Comparison of ENCODE assay signal across 8 cellular contexts in the genomic region with DNA sequence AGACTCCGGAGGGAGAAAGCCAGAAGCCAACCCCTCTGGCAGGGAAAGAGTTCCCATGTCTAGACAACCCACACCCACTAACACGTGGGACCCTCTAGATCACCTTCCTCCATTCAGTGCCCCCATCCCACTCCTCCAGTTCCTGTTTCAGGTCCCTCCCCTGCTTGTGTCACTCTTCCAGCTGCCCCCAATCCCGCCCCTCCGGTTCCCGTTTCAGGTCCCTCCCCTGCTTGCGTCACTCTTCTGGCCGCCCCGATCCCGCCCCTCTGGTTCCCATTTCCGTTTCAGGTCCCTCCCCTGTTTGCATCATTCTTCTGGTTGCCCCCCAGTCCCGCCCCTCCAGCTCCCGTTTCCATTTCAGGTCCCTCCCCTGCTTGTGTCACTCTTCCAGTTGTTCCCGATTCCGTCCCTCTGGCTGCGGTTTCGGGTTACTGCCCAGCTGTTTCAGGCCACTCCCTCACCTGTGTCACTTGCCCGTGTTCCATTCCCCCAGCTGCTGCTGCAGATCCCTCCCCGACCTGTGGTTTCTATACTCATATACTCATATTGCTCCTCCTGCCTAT.
DNase-seq lines count a peak whose midpoint lies in the region; ATAC-seq and TF ChIP-seq lines count a peak whose summit lies in the region.

No MANE protein-coding gene starts in this region.

- POLR2A ChIA-PET in activated CD4-positive, alpha-beta memory T cell treated with anti-CD3 and anti-CD28 coated beads, Interleukin-2, amount 10 ng/mL, durations not matched to agents 7 days and 5 days (lab: Charles Lee), result no interaction called here

- peak; percentile 76 for ATAC-seq in GM18861 (IDR thresholded peaks at IDR 0.05; ENCODE audit: unreplicated experiment)
- peak; percentile 86 for ATAC-seq in HG03159 (IDR thresholded peaks at IDR 0.05; ENCODE audit: unreplicated experiment)

- 9 to 22% methylated on average over 18 of the region's 18 CpGs for WGBS in lower leg skin, 2 donors

- peak overlapping the region; percentile 56 for H3K4me3 Mint-ChIP-seq in activated CD4-positive, alpha-beta memory T cell treated with anti-CD3 and anti-CD28 coated beads, Interleukin-2, amount 10 ng/mL, durations not matched to agents 7 days and 5 days

- H3K36me3 Mint-ChIP-seq in activated CD4-positive, alpha-beta memory T cell treated with anti-CD3 and anti-CD28 coated beads, Interleukin-2, amount 10 ng/mL, durations not matched to agents 7 days and 5 days (ENCODE audit: low read depth), result no peaks in the 10 kb centered on the region

- no peak overlapping the region for H3K27ac Mint-ChIP-seq in activated CD4-positive, alpha-beta memory T cell treated with anti-CD3 and anti-CD28 coated beads, Interleukin-2, amount 10 ng/mL, durations not matched to agents 7 days and 5 days

- peaks cover 9% of the 10 kb centered on the region for H3K27me3 Mint-ChIP-seq in activated CD4-positive, alpha-beta memory T cell treated with anti-CD3 and anti-CD28 coated beads, Interleukin-2, amount 10 ng/mL, durations not matched to agents 7 days and 5 days

- peaks cover 3% of the 10 kb centered on the region for H3K4me1 Mint-ChIP-seq in activated CD4-positive, alpha-beta memory T cell treated with anti-CD3 and anti-CD28 coated beads, Interleukin-2, amount 10 ng/mL, durations not matched to agents 7 days and 5 days

- TF ChIP-seq CTCF in lower leg skin (IDR thresholded peaks at IDR 0.05), result no peak

- CTCF ChIA-PET in activated CD4-positive, alpha-beta memory T cell treated with anti-CD3 and anti-CD28 coated beads, Interleukin-2, amount 10 ng/mL, durations not matched to agents 7 days and 5 days (lab: Charles Lee), result interaction anchor here (0.6 to 1.1 kb wide), 4 partner anchors 17 to 1943 kb away, joined by 3 read pairs; no protein-coding TSS in a partner anchor

- DNase-seq in NCI-H510A (lab: John Stamatoyannopoulos, UW) (peak; percentile 86), ecto neural progenitor cell (ENCODE audit: low spot score) (peak; percentile 94), lower leg skin (ENCODE audit: low spot score in 2 of 2) (peak; percentile 87 to 97), Kasumi-1 (lab: John Stamatoyannopoulos, UW) (no peak)
- peak; percentile 43 for DNase-seq in activated CD4-positive, alpha-beta memory T cell treated with anti-CD3 and anti-CD28 coated beads, Interleukin-2, amount 10 ng/mL, durations not matched to agents 7 days and 5 days
- DNase-seq in stimulated activated CD4-positive, alpha-beta T cell treated with anti-CD3 and anti-CD28 coated beads, Interleukin-4, amount 100 ng/mL, for 48 hours (ENCODE audit: low read depth in 2 of 2), result peak; percentile 51 to 62

- H3K4me3 ChIP-seq in lower leg skin (ENCODE audit: low read depth, poor library complexity, severe bottlenecking), result peak overlapping the region; percentile 9

- TF ChIP-seq POLR2A in lower leg skin (IDR thresholded peaks at IDR 0.05), result no peak

- no peaks in the 10 kb centered on the region for H3K9me3 Mint-ChIP-seq in activated CD4-positive, alpha-beta memory T cell treated with anti-CD3 and anti-CD28 coated beads, Interleukin-2, amount 10 ng/mL, durations not matched to agents 7 days and 5 days

- intact Hi-C loops in lower leg skin (cut with DNase I; ENCODE audit: low total_unique reads), result no loop called here

Comparison
In these comparisons a context has a peak if more than half of its experiments do, and no peak if none do; other contexts are left out.
1. DNase-seq: peak in NCI-H510A (single experiment), activated CD4-positive, alpha-beta memory T cell treated with anti-CD3 and anti-CD28 coated beads, Interleukin-2, amount 10 ng/mL, durations not matched to agents 7 days and 5 days (single experiment), ecto neural progenitor cell (single experiment), lower leg skin (2 of 2) and stimulated activated CD4-positive, alpha-beta T cell treated with anti-CD3 and anti-CD28 coated beads, Interleukin-4, amount 100 ng/mL, for 48 hours (2 of 2); none in Kasumi-1 (0 of 2).